Comparison of ENCODE assay signal across 4 cellular contexts in genomic region chr1:161563522-161563921, GRCh38. TPM values are rescaled to one million over a fixed set of nuclear protein-coding genes. Genes with fewer than 3 reads are reported as not detected.
"Had no signal": no experiment of that assay in that cellular context is flagged by ENCODE, and none has a peak within 500 bp of the region (broad histone marks: within the 10 kb centered on the region; RNA-seq: fewer than 3 reads in every experiment).

No MANE protein-coding gene starts in this region.

RNA-seq across cellular contexts. Expression of gene FCGR3A, which starts 13.9 kb away (rescaled TPM):
- total RNA-seq: osteocyte, pulmonary artery endothelial cell, smooth muscle cell had no signal
- polyA plus RNA-seq: neural cell had no signal

RNA-seq across cellular contexts. Expression of gene HSPA6, which starts 39.2 kb away (rescaled TPM):
- total RNA-seq: osteocyte had no signal

RNA-seq across cellular contexts. Expression of gene FCGR2A, which starts 58.3 kb away (rescaled TPM):
- total RNA-seq: osteocyte, pulmonary artery endothelial cell, smooth muscle cell had no signal
- polyA plus RNA-seq: neural cell had no signal
